ENCODE assay signal across 9 cellular contexts in genomic region chr17:28878981-28879380, GRCh38. TPM values are rescaled to one million over a fixed set of nuclear protein-coding genes. Genes with fewer than 3 reads are reported as not detected.
DNase-seq lines count a peak whose midpoint lies in the region; ATAC-seq, FAIRE-seq and TF ChIP-seq lines count a peak whose summit lies in the region.
"Had no signal": no experiment of that assay in that cellular context is flagged by ENCODE, and none has a peak within 500 bp of the region (broad histone marks: within the 10 kb centered on the region; RNA-seq: fewer than 3 reads in every experiment).

No MANE protein-coding gene starts in this region.

- no peak overlapping the region for H2BK15ac ChIP-seq in H1 (ENCODE audit: low read length)

- no peak overlapping the region for H4K5ac ChIP-seq in H1 (ENCODE audit: insufficient read length, low read depth, low read length)

- TF ChIP-seq POLR2A in H1 (IDR thresholded peaks at IDR 0.05; ENCODE audit: control extremely low read depth in 1 of 2, low read depth in 2 of 2, low read length in 2 of 2): no peak

- no peak for TF ChIP-seq EP300 in H1 (IDR thresholded peaks at IDR 0.05; ENCODE audit: borderline replicate concordance in 1 of 2, low read depth in 2 of 2, low read length in 2 of 2)

- no peak for DNase-seq in activated naive CD4-positive, alpha-beta T cell treated with Interleukin-2 at 50 U/mL for 16 hours
- DNase-seq in NCI-H526 treated with DMSO at 0.1 percent for 48 hours (lab: John Stamatoyannopoulos, UW): peak; percentile 17
- DNase-seq in H1 (ENCODE audit: low read depth in 1 of 2, low spot score in 2 of 2): peak; percentile 67 to 75
- DNase-seq in psoas muscle: no peak
- no peak for DNase-seq in pons (ENCODE audit: low spot score)
- DNase-seq in activated CD8-positive, alpha-beta memory T cell treated with anti-CD3 and anti-CD28 coated beads, Interleukin-2, amount 50 U/mL, for 48 hours: no peak

- no peaks in the 10 kb centered on the region; a peak in 3 of 7 replicates for H3K4me1 ChIP-seq in H1 (replicated peaks in 1 of 4; ENCODE audit: control insufficient read depth in 3 of 4, insufficient read depth in 4 of 4, low read length in 3 of 4)
- no peaks in the 10 kb centered on the region for H3K4me1 ChIP-seq in psoas muscle

- no peak overlapping the region for H2BK20ac ChIP-seq in H1 (ENCODE audit: low read length)

- H3K79me2 ChIP-seq in H1 (ENCODE audit: control insufficient read depth in 1 of 2, insufficient read depth in 2 of 2, low read length in 2 of 2): no peaks in the 10 kb centered on the region

- H3K36me3 Mint-ChIP-seq in activated naive CD4-positive, alpha-beta T cell treated with anti-CD3 and anti-CD28 coated beads, Interleukin-2, amount 50 U/mL, for 24 hours: peaks cover 10% of the 10 kb centered on the region

- H4K8ac ChIP-seq in H1 (ENCODE audit: extremely low read depth, insufficient read depth, low read length): no peak overlapping the region

- H3K27me3 ChIP-seq in H1 (replicated peaks in 1 of 4; ENCODE audit: control insufficient read depth in 3 of 4, extremely low read depth in 1 of 4, insufficient read depth in 3 of 4, low read length in 3 of 4) (no peaks in the 10 kb centered on the region; a peak in 1 of 7 replicates), psoas muscle (ENCODE audit: insufficient read depth in 3 of 3, low read length in 2 of 3) (no peaks in the 10 kb centered on the region)

- no peak overlapping the region for H2AFZ ChIP-seq in H1 (ENCODE audit: low read length)

- H3K4me2 ChIP-seq in H1 (ENCODE audit: insufficient read depth in 1 of 2, low read depth in 2 of 2, low read length in 2 of 2): no peak overlapping the region

- H3K23ac ChIP-seq in H1 (ENCODE audit: insufficient read length): no peak overlapping the region

- no peak overlapping the region for H3K9ac ChIP-seq in H1 (replicated peaks in 1 of 4; ENCODE audit: extremely low read depth in 1 of 4, low read depth in 3 of 4, low read length in 3 of 4)

- H3K14ac ChIP-seq in H1 (ENCODE audit: insufficient read length): no peak overlapping the region

- no peak overlapping the region for H3K56ac ChIP-seq in H1 (replicated peaks; ENCODE audit: insufficient read length, low read depth, low read length)

- H3K27me3 Mint-ChIP-seq in activated naive CD4-positive, alpha-beta T cell treated with anti-CD3 and anti-CD28 coated beads, Interleukin-2, amount 50 U/mL, for 24 hours: no peaks in the 10 kb centered on the region
- H3K27me3 Mint-ChIP-seq: activated naive CD8-positive, alpha-beta T cell had no signal

- intact Hi-C loops in psoas muscle (cut with DNase I): no loop called here

- WGBS in H1 (ENCODE audit: extremely low coverage in 1 of 2, insufficient coverage in 1 of 2, insufficient read length in 1 of 2, insufficient replicate concordance in 2 of 2, low coverage in 1 of 2, low lambda C conversion rate in 2 of 2, missing lambda C conversion rate in 1 of 2), 2 experiments: 55% methylated on average over 4 of the region's 4 CpGs; no CpG with 5 or more reads in 1 of the 2 experiments
- 79 to 84% (median 82%) methylated on average over 4 of the region's 4 CpGs for WGBS in psoas muscle, 3 donors

- 0 out of 2 replicates have a peak overlapping the region, but pooled peaks have one; percentile 14 for H2BK12ac ChIP-seq in H1 (ENCODE audit: low read depth, low read length)

- H3K36me3 ChIP-seq in H1 (ENCODE audit: control insufficient read depth in 2 of 4, insufficient read depth in 4 of 4, low read length in 3 of 4): peaks cover 9 to 34% (median 21%) of the 10 kb centered on the region in 4 experiments; a peak in 6 of 8 replicates
- H3K36me3 ChIP-seq in psoas muscle (ENCODE audit: insufficient read depth in 1 of 2, low read depth in 1 of 2): peaks cover 5 to 55% of the 10 kb centered on the region in 2 donors

- H3K18ac ChIP-seq in H1 (ENCODE audit: extremely low read depth, low read length): no peak overlapping the region

- TF ChIP-seq RAD21 in H1 (IDR thresholded peaks at IDR 0.05 in 1 of 2, conservative IDR thresholded peaks at IDR 0.05 in 1 of 2; ENCODE audit: low read depth in 2 of 2, low read length in 2 of 2): peak; percentile 90 to 94

- no peaks in the 10 kb centered on the region for H3K9me3 Mint-ChIP-seq in activated naive CD4-positive, alpha-beta T cell treated with anti-CD3 and anti-CD28 coated beads, Interleukin-2, amount 50 U/mL, for 24 hours

- H3K23me2 ChIP-seq in H1 (ENCODE audit: low read depth, low read length): no peaks in the 10 kb centered on the region

- no peak overlapping the region for H2BK120ac ChIP-seq in H1 (replicated peaks; ENCODE audit: low read depth, low read length)

- no peaks in the 10 kb centered on the region; the same call in 1 of the 2 replicates for H3K79me1 ChIP-seq in H1 (ENCODE audit: low read depth, low read length)

- H3K4me3 Mint-ChIP-seq in activated naive CD4-positive, alpha-beta T cell treated with anti-CD3 and anti-CD28 coated beads, Interleukin-2, amount 50 U/mL, for 24 hours: no peak overlapping the region
- H3K4me3 Mint-ChIP-seq: activated naive CD8-positive, alpha-beta T cell had no signal

- ATAC-seq in psoas muscle (peak; percentile 51 to 76 (median 60)), HG03159 (IDR thresholded peaks at IDR 0.05; ENCODE audit: unreplicated experiment) (no peak)

- H4K91ac ChIP-seq in H1 (replicated peaks; ENCODE audit: insufficient read length, low read length): no peak overlapping the region

- peaks cover 20% of the 10 kb centered on the region for H3K4me1 Mint-ChIP-seq in activated naive CD4-positive, alpha-beta T cell treated with anti-CD3 and anti-CD28 coated beads, Interleukin-2, amount 50 U/mL, for 24 hours

- H3K4me3 ChIP-seq in H1 (ENCODE audit: extremely low read depth in 1 of 4, insufficient read depth in 2 of 4, low read depth in 3 of 4, low read length in 4 of 4) (no peak overlapping the region), psoas muscle (no peak overlapping the region)

- FAIRE-seq in H1 (lab: Jason Lieb, UNC): peak; percentile 96

- TF ChIP-seq CTCF in H1 (IDR thresholded peaks at IDR 0.05; ENCODE audit: control extremely low read depth in 1 of 3, insufficient read depth in 1 of 3, low read depth in 1 of 3, low read length in 3 of 3): peak; percentile 81 to 96 (median 85)
- peak; percentile 30 for TF ChIP-seq CTCF in psoas muscle (IDR thresholded peaks at IDR 0.05)

- peak overlapping the region; percentile 35 for H3K27ac Mint-ChIP-seq in activated naive CD4-positive, alpha-beta T cell treated with anti-CD3 and anti-CD28 coated beads, Interleukin-2, amount 50 U/mL, for 24 hours

- H3K4ac ChIP-seq in H1 (replicated peaks; ENCODE audit: insufficient read length, low read depth, low read length): no peak overlapping the region

- H3K27ac ChIP-seq in H1 (ENCODE audit: low read depth, low read length) (no peak overlapping the region), psoas muscle (no peak overlapping the region)

- POLR2A ChIA-PET in H1 (lab: Charles Lee; ENCODE audit: partially characterized antibody): interaction anchor here (0.6 to 2.3 kb wide), 16 partner anchors 8 to 238 kb away, joined by 3 to 13 read pairs (median 4); partner anchors contain the start of gene RPL23A

- H3K9me3 ChIP-seq in H1 (ENCODE audit: insufficient read depth in 2 of 2, low read depth in 1 of 2, low read length in 1 of 2) (no peaks in the 10 kb centered on the region), psoas muscle (no peaks in the 10 kb centered on the region)

- no peaks in the 10 kb centered on the region for H4K20me1 ChIP-seq in H1 (replicated peaks in 1 of 2; ENCODE audit: control insufficient read depth in 1 of 2, insufficient read depth in 2 of 2, low read length in 2 of 2)

- CTCF ChIA-PET in H1 (lab: Charles Lee; ENCODE audit: partially characterized antibody): interaction anchor here (0.6 to 5.7 kb wide), 41 partner anchors 9 to 261 kb away, joined by 3 to 73 read pairs (median 5); partner anchors contain the start of genes FAM222B, FLOT2 and TLCD1

- no peak overlapping the region for H2BK5ac ChIP-seq in H1 (ENCODE audit: low read depth, low read length)

- H2AK5ac ChIP-seq in H1 (ENCODE audit: low read depth, low read length): no peak overlapping the region

RNA-seq across cellular contexts. Expression of gene FLOT2, which starts 18.6 kb away (rescaled TPM):
- 116 and 121 TPM in 2 replicates for total RNA-seq in H1 (2021; fragmentation: NEBNext Ultra II Directional; extraction: Animal tissue kit (Norgen Biotek cat#: 25700))
- polyA plus RNA-seq in H1 (2011; rRNA removed): 189 and 209 TPM in 2 replicates
- polyA plus RNA-seq in H1 (2011; cell fraction: cytosol; rRNA removed): 133 TPM
- polyA plus RNA-seq in H1 (2011; cell fraction: nucleus; rRNA removed): 102 TPM
- 101 to 164 TPM (median 143 TPM) in 4 replicates for polyA plus RNA-seq in H1 (2012, experiment 1 of 2)
- polyA plus RNA-seq in H1 (2012, experiment 2 of 2): 179 TPM
- polyA plus RNA-seq in H1 (2013, experiment 1 of 2): 85.5 TPM
- 66.9 TPM for polyA plus RNA-seq in H1 (2013, experiment 2 of 2)
- polyA minus RNA-seq in H1 (2011; rRNA and poly(A)+ RNA removed): 128 and 140 TPM in 2 replicates
- polyA minus RNA-seq in H1 (2011; cell fraction: cytosol; rRNA and poly(A)+ RNA removed): 88.1 TPM
- 31.3 TPM for polyA minus RNA-seq in H1 (2011; cell fraction: nucleus; rRNA and poly(A)+ RNA removed)
- total RNA-seq in psoas muscle: 10 to 100 TPM; 40.8 to 81.1 (median 43.9) TPM
- polyA plus RNA-seq in psoas muscle: 10 to 100 TPM; 30.4 to 35.3 (median 34.0) TPM

RNA-seq across cellular contexts. Expression of gene DHRS13, which starts 23.9 kb away (rescaled TPM):
- total RNA-seq in H1 (2021; fragmentation: NEBNext Ultra II Directional; extraction: Animal tissue kit (Norgen Biotek cat#: 25700)): 22.1 and 23.7 TPM in 2 replicates
- 30.0 and 33.9 TPM in 2 replicates for polyA plus RNA-seq in H1 (2011; rRNA removed)
- polyA plus RNA-seq in H1 (2011; cell fraction: cytosol; rRNA removed): 31.3 TPM
- polyA plus RNA-seq in H1 (2011; cell fraction: nucleus; rRNA removed): 26.4 TPM
- polyA plus RNA-seq in H1 (2012, experiment 1 of 2): 9.0 to 18.0 TPM (median 17.3 TPM) in 4 replicates
- 21.1 TPM for polyA plus RNA-seq in H1 (2012, experiment 2 of 2)
- 29.1 TPM for polyA plus RNA-seq in H1 (2013, experiment 1 of 2)
- 30.8 TPM for polyA plus RNA-seq in H1 (2013, experiment 2 of 2)
- polyA minus RNA-seq in H1 (2011; rRNA and poly(A)+ RNA removed): 18.9 and 19.8 TPM in 2 replicates
- polyA minus RNA-seq in H1 (2011; cell fraction: cytosol; rRNA and poly(A)+ RNA removed): 12.2 TPM
- polyA minus RNA-seq in H1 (2011; cell fraction: nucleus; rRNA and poly(A)+ RNA removed): 14.2 TPM
- 1 to 10 TPM in 2 of 4 donors, under 1 TPM in 2; 0.48 to 2.1 (median 1.1) TPM for total RNA-seq in psoas muscle
- 1 to 10 TPM; 1.1 to 2.7 (median 1.2) TPM for polyA plus RNA-seq in psoas muscle

RNA-seq across cellular contexts. Expression of gene ERAL1, which starts 24.2 kb away (rescaled TPM):
- 67.8 and 77.1 TPM in 2 replicates for total RNA-seq in H1 (2021; fragmentation: NEBNext Ultra II Directional; extraction: Animal tissue kit (Norgen Biotek cat#: 25700))
- polyA plus RNA-seq in H1 (2011; rRNA removed) (122 and 143 TPM in 2 replicates), psoas muscle (10 to 100 TPM; 41.0 to 98.5 (median 58.8) TPM)
- polyA plus RNA-seq in H1 (2011; cell fraction: cytosol; rRNA removed): 114 TPM
- 126 TPM for polyA plus RNA-seq in H1 (2011; cell fraction: nucleus; rRNA removed)
- polyA plus RNA-seq in H1 (2012, experiment 1 of 2): 78.6 to 93.8 TPM (median 90.0 TPM) in 4 replicates
- polyA plus RNA-seq in H1 (2012, experiment 2 of 2): 103 TPM
- 62.0 TPM for polyA plus RNA-seq in H1 (2013, experiment 1 of 2)
- polyA plus RNA-seq in H1 (2013, experiment 2 of 2): 63.0 TPM
- polyA minus RNA-seq in H1 (2011; rRNA and poly(A)+ RNA removed): 114 and 115 TPM in 2 replicates
- polyA minus RNA-seq in H1 (2011; cell fraction: cytosol; rRNA and poly(A)+ RNA removed): 73.9 TPM
- 36.1 TPM for polyA minus RNA-seq in H1 (2011; cell fraction: nucleus; rRNA and poly(A)+ RNA removed)
- 10 to 100 TPM; 38.3 to 45.6 (median 43.4) TPM for total RNA-seq in psoas muscle

RNA-seq across cellular contexts. Expression of gene FAM222B, which starts 36.4 kb away (rescaled TPM):
- total RNA-seq in H1 (2021; fragmentation: NEBNext Ultra II Directional; extraction: Animal tissue kit (Norgen Biotek cat#: 25700)): 81.7 and 86.6 TPM in 2 replicates
- 42.1 and 63.9 TPM in 2 replicates for polyA plus RNA-seq in H1 (2011; rRNA removed)
- polyA plus RNA-seq in H1 (2011; cell fraction: cytosol; rRNA removed): 21.4 TPM
- polyA plus RNA-seq in H1 (2011; cell fraction: nucleus; rRNA removed): 38.1 TPM
- polyA plus RNA-seq in H1 (2012, experiment 1 of 2): 60.6 to 73.4 TPM (median 66.4 TPM) in 4 replicates
- 59.5 TPM for polyA plus RNA-seq in H1 (2012, experiment 2 of 2)
- 94.8 TPM for polyA plus RNA-seq in H1 (2013, experiment 1 of 2)
- polyA plus RNA-seq in H1 (2013, experiment 2 of 2): 101 TPM
- 40.1 and 42.1 TPM in 2 replicates for polyA minus RNA-seq in H1 (2011; rRNA and poly(A)+ RNA removed)
- 58.4 TPM for polyA minus RNA-seq in H1 (2011; cell fraction: cytosol; rRNA and poly(A)+ RNA removed)
- polyA minus RNA-seq in H1 (2011; cell fraction: nucleus; rRNA and poly(A)+ RNA removed): 45.2 TPM
- total RNA-seq in psoas muscle: 10 to 100 TPM; 25.3 to 52.9 (median 36.0) TPM
- 10 to 100 TPM; 22.4 to 66.2 (median 32.2) TPM for polyA plus RNA-seq in psoas muscle

Comparison
In these comparisons a context has a peak if more than half of its experiments do, and no peak if none do; other contexts are left out.
1. DNase-seq: peak in NCI-H526 treated with DMSO at 0.1 percent for 48 hours (single experiment) and H1 (2 of 2); none in activated naive CD4-positive, alpha-beta T cell treated with Interleukin-2 at 50 U/mL for 16 hours (single experiment), psoas muscle (0 of 2), pons (single experiment) and activated CD8-positive, alpha-beta memory T cell treated with anti-CD3 and anti-CD28 coated beads, Interleukin-2, amount 50 U/mL, for 48 hours (single experiment).